8 cellular contexts compared by ENCODE assay signal in the genomic region with DNA sequence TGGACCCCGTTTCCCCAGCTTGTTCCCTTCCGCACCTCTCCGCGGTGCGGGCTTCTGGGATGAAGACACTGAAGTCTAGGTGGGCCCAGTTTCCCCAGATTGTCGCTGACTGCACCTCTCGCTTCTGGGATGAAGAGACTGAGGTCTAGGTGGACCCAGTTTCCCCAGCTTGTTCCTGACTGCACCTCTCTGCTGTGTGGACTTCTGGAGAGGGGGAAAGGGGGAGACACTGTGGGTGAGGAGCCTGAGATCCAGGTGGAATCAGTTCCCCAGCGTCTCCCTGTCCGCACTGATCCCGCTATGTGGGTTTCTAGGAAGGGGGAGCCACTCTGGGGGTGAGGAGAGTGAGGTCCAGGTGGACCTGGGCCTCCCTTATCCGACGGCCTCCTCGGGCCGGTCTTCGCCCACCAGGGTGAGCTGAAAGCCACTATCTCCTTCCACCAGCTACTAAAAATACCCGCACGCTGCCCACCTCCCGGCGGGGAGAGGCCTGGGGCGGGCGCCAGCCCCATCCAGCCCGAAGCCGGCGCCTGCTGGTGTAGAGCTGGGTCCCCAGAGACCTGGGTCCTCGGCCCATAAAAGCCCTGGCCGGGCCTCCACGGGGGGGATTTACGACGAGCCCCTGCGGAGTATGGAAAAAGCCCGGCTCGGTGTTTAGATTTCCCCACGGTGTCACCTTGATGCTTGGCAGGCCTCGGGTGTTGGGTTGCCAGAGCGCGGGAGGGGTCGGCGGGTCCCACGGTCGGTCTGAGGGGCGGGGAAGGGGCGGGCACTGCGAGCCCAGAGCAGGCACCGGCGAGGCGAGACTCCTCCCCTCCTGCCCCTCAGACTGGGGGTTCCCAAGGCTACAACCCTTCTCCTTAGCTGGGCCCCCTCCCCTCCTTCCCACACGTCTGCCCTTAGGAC. TPM values are rescaled to one million over a fixed set of nuclear protein-coding genes. Genes with fewer than 3 reads are reported as not detected.
DNase-seq lines count a peak whose midpoint lies in the region; ATAC-seq and TF ChIP-seq lines count a peak whose summit lies in the region.

No MANE protein-coding gene starts in this region.

- peak overlapping the region; percentile 61 for H3K4me3 ChIP-seq in A673 (ENCODE audit: low read depth, low read length, poor library complexity, severe bottlenecking)
- peak overlapping the region; percentile 86 for H3K4me3 ChIP-seq in GM23338
- H3K4me3 ChIP-seq in SK-N-MC = peak overlapping the region; percentile 87
- H3K4me3 ChIP-seq in mucosa of stomach (ENCODE audit: low read length) = peak overlapping the region; percentile 67
- peak overlapping the region; percentile 63 for H3K4me3 ChIP-seq in upper lobe of right lung

- no peaks in the 10 kb centered on the region for H3F3A ChIP-seq in GM23338 (replicated peaks; ENCODE audit: low read depth)

- TF ChIP-seq CTCF in A673 (conservative IDR thresholded peaks at IDR 0.05; ENCODE audit: low read depth, low read length) (no peak), GM23338 (conservative IDR thresholded peaks at IDR 0.05; ENCODE audit: low read depth in 2 of 2) (no peak), upper lobe of right lung (IDR thresholded peaks at IDR 0.05) (no peak)

- H3K4me1 ChIP-seq in A673 (ENCODE audit: insufficient read depth, low read length, poor library complexity, severe bottlenecking) (peaks cover 22% of the 10 kb centered on the region), GM23338 (ENCODE audit: insufficient read depth) (peaks cover 4% of the 10 kb centered on the region; the same call in 1 of the 2 replicates), mucosa of stomach (ENCODE audit: control insufficient read depth, insufficient read depth, low read length) (peaks cover 27% of the 10 kb centered on the region), upper lobe of right lung (peaks cover 8% of the 10 kb centered on the region)

- peak overlapping the region; percentile 97 for H3K4me2 ChIP-seq in GM23338

- no peaks in the 10 kb centered on the region for H3K9me3 ChIP-seq in A673 (ENCODE audit: low read depth, low read length, poor library complexity, severe bottlenecking)
- no peaks in the 10 kb centered on the region for H3K9me3 ChIP-seq in SK-N-MC (ENCODE audit: low read depth, low read length)
- H3K9me3 ChIP-seq in mucosa of stomach (ENCODE audit: control insufficient read depth, low read length) = no peaks in the 10 kb centered on the region
- no peaks in the 10 kb centered on the region for H3K9me3 ChIP-seq in upper lobe of right lung

- H3K27me3 Mint-ChIP-seq in GM23338 (ENCODE audit: insufficient read depth, low read depth, poor library complexity) = peaks cover 22% of the 10 kb centered on the region

- H3K4me3 Mint-ChIP-seq in GM23338 = peak overlapping the region; percentile 95

- TSS peak; percentile 99 for BruUV-seq in A673 (replicated peaks; lab: Mats Ljungman, UMichigan)

- H2AFZ ChIP-seq in GM23338 = peak overlapping the region; percentile 90

- ATAC-seq in GM23338 = peak; percentile 55
- ATAC-seq in upper lobe of right lung = no peak

- H3K27me3 ChIP-seq in A673 (replicated peaks; ENCODE audit: insufficient read depth, low read depth, low read length, poor library complexity) = no peaks in the 10 kb centered on the region
- no peaks in the 10 kb centered on the region for H3K27me3 ChIP-seq in GM23338 (ENCODE audit: insufficient read depth)
- peaks cover 8% of the 10 kb centered on the region for H3K27me3 ChIP-seq in mucosa of stomach (ENCODE audit: control insufficient read depth, insufficient read depth, low read length)
- H3K27me3 ChIP-seq in upper lobe of right lung = peaks cover 18% of the 10 kb centered on the region

- H3K36me3 ChIP-seq in A673 (ENCODE audit: insufficient read depth, low read length, poor library complexity, severe bottlenecking) (no peaks in the 10 kb centered on the region), GM23338 (ENCODE audit: insufficient read depth) (no peaks in the 10 kb centered on the region), SK-N-MC (ENCODE audit: insufficient read depth, low read length) (no peaks in the 10 kb centered on the region), mucosa of stomach (ENCODE audit: control insufficient read depth, insufficient read depth, low read length) (no peaks in the 10 kb centered on the region), upper lobe of right lung (no peaks in the 10 kb centered on the region)

- H3K9me2 ChIP-seq in GM23338 (ENCODE audit: insufficient read depth) = no peaks in the 10 kb centered on the region

- H3K27ac ChIP-seq in A673 (ENCODE audit: low read depth, low read length, poor library complexity, severe bottlenecking) (peak overlapping the region; percentile 89), GM23338 (ENCODE audit: low read depth) (peak overlapping the region; percentile 94), SK-N-MC (peak overlapping the region; percentile 97), upper lobe of right lung (peak overlapping the region; percentile 66)

- intact Hi-C loops in A673 (cut with micrococcal nuclease; ENCODE audit: unreplicated experiment) (no loop called here), upper lobe of right lung (cut with DNase I) (no loop called here)

- no peaks in the 10 kb centered on the region for H3K79me2 ChIP-seq in GM23338 (replicated peaks; ENCODE audit: insufficient read depth)

- CTCF ChIA-PET in A673 (lab: Charles Lee) = interaction anchor here (2.7 kb wide), 1 partner anchor 25 kb away, joined by 20 read pairs; no protein-coding TSS in a partner anchor

- POLR2A ChIA-PET in A673 (lab: Charles Lee; ENCODE audit: low non-redundant PET) = interaction anchor here (0.5 to 1.4 kb wide), 3 partner anchors 46 to 212 kb away, joined by 3 to 6 read pairs (median 3); a partner anchor contains a TSS

- H3K4me1 Mint-ChIP-seq in GM23338 = peaks cover 7% of the 10 kb centered on the region

- H3K27ac Mint-ChIP-seq in GM23338 = peak overlapping the region; percentile 98

- H3K9ac ChIP-seq in SK-N-MC (ENCODE audit: insufficient read length) (peak overlapping the region; percentile 89), mucosa of stomach (ENCODE audit: low read length) (peak overlapping the region; percentile 84)

- no peaks in the 10 kb centered on the region for H3K36me3 Mint-ChIP-seq in GM23338 (ENCODE audit: low read depth)

- H4K20me1 ChIP-seq in GM23338 (replicated peaks; ENCODE audit: insufficient read depth) = no peaks in the 10 kb centered on the region

- 0 out of 3 replicates have a peak, but pooled peaks cover 2% of the 10 kb centered on the region for H3K9me3 Mint-ChIP-seq in GM23338

- peak; percentile 83 for DNase-seq in A673 (ENCODE audit: low spot score)
- peak; percentile 74 for DNase-seq in GM23338 (ENCODE audit: low spot score)
- DNase-seq in SK-N-MC (ENCODE audit: low read depth, low spot score) = no peak
- peak; percentile 6 for DNase-seq in effector CD8-positive, alpha-beta T cell (lab: John Stamatoyannopoulos, UW)
- no peak for DNase-seq in upper lobe of right lung
- DNase-seq in 8988T = no peak
- DNase-seq in SHP77 treated with DMSO at 0.1 percent for 48 hours (lab: John Stamatoyannopoulos, UW) = no peak

TF ChIP-seq in GM23338, 12 proteins besides CTCF, POLR2A, EP300 and RAD21 (continues in another document):
- TF ChIP-seq POLR2AphosphoS5 (IDR thresholded peaks at IDR 0.05; ENCODE audit: low read depth) (no peak), EZH2phosphoT487 (IDR thresholded peaks at IDR 0.05; ENCODE audit: unreplicated experiment) (no peak)

RNA-seq across cellular contexts. Expression of a gene that starts 10.6 kb away (rescaled TPM):
- total RNA-seq in A673 (2021) (not detected in 2 replicates), upper lobe of right lung (2.7 TPM)
- total RNA-seq in GM23338 (2014; rRNA removed; shearing (Covaris generic)) = not detected in 2 replicates
- not detected in 2 replicates for polyA plus RNA-seq in GM23338 (2016; fragmentation: Nextera tagmentation; extraction: Ambion mirVana)

RNA-seq across cellular contexts. Expression of a gene that starts 22.3 kb away (rescaled TPM):
- total RNA-seq in A673 (2021) (not detected in 2 replicates), upper lobe of right lung (17.3 TPM)
- not detected in 2 replicates for total RNA-seq in GM23338 (2014; rRNA removed; shearing (Covaris generic))
- 0.45 TPM in 1 of 2 replicates, not detected in the other for polyA plus RNA-seq in GM23338 (2016; fragmentation: Nextera tagmentation; extraction: Ambion mirVana)

RNA-seq across cellular contexts. Expression of a gene that starts 24.0 kb away (rescaled TPM):
- total RNA-seq in A673 (2021) (1.6 and 3.9 TPM in 2 replicates), upper lobe of right lung (2.1 TPM)
- total RNA-seq in GM23338 (2014; rRNA removed; shearing (Covaris generic)) = 4.0 and 5.9 TPM in 2 replicates
- 5.5 and 5.8 TPM in 2 replicates for polyA plus RNA-seq in GM23338 (2016; fragmentation: Nextera tagmentation; extraction: Ambion mirVana)

RNA-seq across cellular contexts. Expression of a gene that starts 38.0 kb away (rescaled TPM):
- total RNA-seq in A673 (2021) (56.8 and 85.3 TPM in 2 replicates), upper lobe of right lung (26.8 TPM)
- 42.7 and 53.0 TPM in 2 replicates for total RNA-seq in GM23338 (2014; rRNA removed; shearing (Covaris generic))
- 24.5 and 26.2 TPM in 2 replicates for polyA plus RNA-seq in GM23338 (2016; fragmentation: Nextera tagmentation; extraction: Ambion mirVana)

RNA-seq across cellular contexts. Expression of a gene that starts 41.4 kb away (rescaled TPM):
- total RNA-seq in A673 (2021) = not detected in 2 replicates
- total RNA-seq in GM23338 (2014; rRNA removed; shearing (Covaris generic)) = not detected in 2 replicates
- 0.10 TPM in 1 of 2 replicates, not detected in the other for polyA plus RNA-seq in GM23338 (2016; fragmentation: Nextera tagmentation; extraction: Ambion mirVana)
- total RNA-seq in upper lobe of right lung = not detected

Comparison
In these comparisons a context has a peak if more than half of its experiments do, and no peak if none do; other contexts are left out.
1. DNase-seq: peak in A673 (single experiment), GM23338 (single experiment) and effector CD8-positive, alpha-beta T cell (single experiment); none in SK-N-MC (single experiment), upper lobe of right lung (single experiment), 8988T (single experiment) and SHP77 treated with DMSO at 0.1 percent for 48 hours (single experiment).
2. RNA of a gene that starts 22.3 kb away (total RNA-seq): 17.3 TPM in upper lobe of right lung (single experiment); not detected in A673 and not detected in GM23338; every median in the first group is over 10 times any median in the second.
3. Peak in every context shown above with its lines, with median percentiles within 50 percentile points of each other: H3K27ac ChIP-seq and H3K4me3 ChIP-seq.